ENCODE assay signal across 8 cellular contexts in genomic region chr4:186844059-186844681, GRCh38.
DNase-seq lines count a peak whose midpoint lies in the region; ATAC-seq and TF ChIP-seq lines count a peak whose summit lies in the region.

No MANE protein-coding gene starts in this region.

- H3K36me3 ChIP-seq in mammary epithelial cell (ENCODE audit: insufficient read depth, low read length) (no peaks in the 10 kb centered on the region), left lung (no peaks in the 10 kb centered on the region), tibial nerve (no peaks in the 10 kb centered on the region)

- no peaks in the 10 kb centered on the region for H3K27me3 ChIP-seq in mammary epithelial cell (ENCODE audit: insufficient read depth, low read length)
- no peaks in the 10 kb centered on the region for H3K27me3 ChIP-seq in left lung
- no peaks in the 10 kb centered on the region for H3K27me3 ChIP-seq in tibial nerve

- TF ChIP-seq EP300 in tibial nerve (IDR thresholded peaks at IDR 0.05) = peak in 1 of 2 donors; percentile 7

- in situ Hi-C loops in mammary epithelial cell (cut with MboI; ENCODE audit: low sequenced_read_pairs in 2 of 2) = no loop called here

- CTCF ChIA-PET in mammary epithelial cell (lab: Charles Lee; ENCODE audit: low non-redundant PET) = no interaction called here

- H3K9me3 ChIP-seq in mammary epithelial cell (replicated peaks; ENCODE audit: insufficient read depth, low read length) (no peaks in the 10 kb centered on the region), left lung (no peaks in the 10 kb centered on the region), tibial nerve (no peaks in the 10 kb centered on the region)

- peak; percentile 66 for DNase-seq in M059J (ENCODE audit: low read depth)
- DNase-seq in mammary epithelial cell = no peak
- DNase-seq in left lung = no peak
- peak in 1 of 2 donors; percentile 27 for DNase-seq in tibial nerve (ENCODE audit: low spot score in 2 of 2)
- no peak for DNase-seq in activated T-cell treated with anti-CD3 and anti-CD28 coated beads, Interleukin-2, amount 50 U/mL, for 48 hours
- DNase-seq in NCI-H2196 treated with DMSO at 0.1 percent for 48 hours (lab: John Stamatoyannopoulos, UW; ENCODE audit: unreplicated experiment) = no peak

- H3K4me3 ChIP-seq in mammary epithelial cell (replicated peaks in 1 of 3; ENCODE audit: insufficient read depth in 1 of 3, low read depth in 2 of 3, low read length in 3 of 3) = peak overlapping the region in 2 of 3 experiments; percentile 4 to 22
- H3K4me3 ChIP-seq in left lung = no peak overlapping the region
- peak overlapping the region; percentile 4 to 39 (median 28) for H3K4me3 ChIP-seq in tibial nerve

- intact Hi-C loops in mammary epithelial cell (cut with micrococcal nuclease) = loop anchor here (2.0 to 10.0 kb wide), 2 partner anchors 91 to 117 kb away; no protein-coding TSS in a partner anchor
- intact Hi-C loops in left lung (cut with DNase I) = no loop called here

- H4K20me1 ChIP-seq in mammary epithelial cell (ENCODE audit: insufficient read depth, low read length) = no peaks in the 10 kb centered on the region

- peak overlapping the region; percentile 63 for H3K27ac ChIP-seq in mammary epithelial cell (ENCODE audit: insufficient read depth, low read depth, low read length)
- H3K27ac ChIP-seq in left lung = peak overlapping the region; percentile 40 to 66
- H3K27ac ChIP-seq in tibial nerve = peak overlapping the region; percentile 38 to 94 (median 72)

- H2AFZ ChIP-seq in mammary epithelial cell (ENCODE audit: low read depth, low read length) = peak overlapping the region; percentile 92

- peaks cover 31% of the 10 kb centered on the region for H3K4me1 ChIP-seq in mammary epithelial cell (ENCODE audit: insufficient read depth, low read length)
- H3K4me1 ChIP-seq in left lung = peaks cover 0 to 5% of the 10 kb centered on the region in 2 donors
- peaks cover 0 to 40% (median 7%) of the 10 kb centered on the region in 4 donors for H3K4me1 ChIP-seq in tibial nerve

- no peak for TF ChIP-seq POLR2A in tibial nerve (IDR thresholded peaks at IDR 0.05)

- dilution Hi-C loops in mammary epithelial cell (cut with HindIII; ENCODE audit: low sequenced_read_pairs) = no loop called here

- WGBS in mammary epithelial cell (ENCODE audit: low coverage, missing lambda C conversion rate) = 21% methylated on average over 7 of the region's 8 CpGs
- 15% methylated on average over 8 of the region's 8 CpGs for WGBS in tibial nerve, 2 donors

- H3K4me2 ChIP-seq in mammary epithelial cell (ENCODE audit: insufficient read depth, low read depth, low read length) = peak overlapping the region; percentile 69

- no peaks in the 10 kb centered on the region for H3K79me2 ChIP-seq in mammary epithelial cell (ENCODE audit: insufficient read depth, low read length)

- TF ChIP-seq CTCF in mammary epithelial cell (conservative IDR thresholded peaks at IDR 0.05 in 1 of 2, IDR thresholded peaks at IDR 0.05 in 1 of 2; ENCODE audit: extremely low read depth in 1 of 2, insufficient read depth in 1 of 2, low read depth in 1 of 2, low read length in 2 of 2) = no peak
- TF ChIP-seq CTCF in left lung (IDR thresholded peaks at IDR 0.05) = no peak
- no peak for TF ChIP-seq CTCF in tibial nerve (IDR thresholded peaks at IDR 0.05)

- ATAC-seq in left lung (peak; percentile 57), GM21576 (IDR thresholded peaks at IDR 0.05; ENCODE audit: unreplicated experiment) (no peak), GM19328 (IDR thresholded peaks at IDR 0.05; ENCODE audit: unreplicated experiment) (no peak)

- BruUV-seq in mammary epithelial cell (replicated peaks; lab: Mats Ljungman, UMichigan) = no TSS peak

- peak overlapping the region; percentile 34 for H3K9ac ChIP-seq in mammary epithelial cell (ENCODE audit: insufficient read depth, low read length)

Comparison
In these comparisons a context has a peak if more than half of its experiments do, and no peak if none do; other contexts are left out.
1. H3K4me3 ChIP-seq: peak in mammary epithelial cell (2 of 3) and tibial nerve (4 of 4); none in left lung (0 of 2).
2. Peak in every context shown above with its lines, with median percentiles within 50 percentile points of each other: H3K27ac ChIP-seq.